ENCODE assay signal across 31 cellular contexts in the genomic region with DNA sequence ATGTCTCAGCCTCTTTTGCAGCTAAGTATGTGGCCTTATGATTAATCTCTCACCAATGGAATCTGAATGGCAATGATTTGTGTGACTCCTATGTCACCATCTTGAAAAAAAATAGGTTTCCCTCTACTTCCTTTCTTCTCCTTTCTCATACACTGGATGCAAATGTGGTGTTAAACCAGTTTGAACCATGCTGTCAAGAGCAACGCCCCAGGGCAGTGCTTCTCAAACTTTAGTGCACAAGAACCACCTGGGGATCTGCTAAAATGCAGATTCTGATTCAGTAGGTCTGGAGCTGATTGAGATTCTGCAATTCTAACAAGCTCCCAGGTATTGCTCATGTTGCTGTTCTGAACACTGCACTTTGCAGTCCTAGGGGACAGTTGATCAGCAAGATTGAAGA.
"Had no signal": no experiment of that assay in that cellular context is flagged by ENCODE, and none has a peak within 500 bp of the region (broad histone marks: within the 10 kb centered on the region; RNA-seq: fewer than 3 reads in every experiment).

No MANE protein-coding gene starts in this region.

- H3K9me3 ChIP-seq: adrenal gland, body of pancreas, breast epithelium, Peyer's patch, SJSA1, SK-N-SH had no signal

- H3K4me2 ChIP-seq: SK-N-SH had no signal

- DNase-seq: activated B cell treated with CpG ODN at 0.5 μM for 24 hours; activated CD4-positive, alpha-beta memory T cell treated with anti-CD3 and anti-CD28 coated beads for 36 hours; activated CD4-positive, alpha-beta T cell treated with anti-CD3 and anti-CD28 coated beads for 4 hours; activated CD4-positive, alpha-beta T cell treated with anti-CD3 and anti-CD28 coated beads, Interleukin-2, amount 50 U/mL, for 1 hour; activated CD4-positive, CD25-positive, alpha-beta regulatory T cell treated with anti-CD3 and anti-CD28 coated beads, Interleukin-2, amount 50 U/mL, for 72 hours; activated CD8-positive, alpha-beta memory T cell treated with anti-CD3 and anti-CD28 coated beads, Interleukin-2, amount 50 U/mL, for 4 hours; activated gamma-delta T cell treated with Interleukin-2 at 50 U/mL for 16 hours; activated naive CD4-positive, alpha-beta T cell treated with anti-CD3 and anti-CD28 coated beads for 36 hours; activated T-cell treated with anti-CD3 and anti-CD28 coated beads for 4 hours; activated T-cell treated with anti-CD3 and anti-CD28 coated beads, Interleukin-2, amount 50 U/mL, for 4 hours; adrenal gland; body of pancreas; MM.1S; MV-4-11; NCI-H1092; NCI-H1436 treated with DMSO at 0.1 percent for 48 hours; NCI-H1694 treated with DMSO at 0.1 percent for 48 hours; NCI-H2029; NCI-H345; NCI-H524 treated with DMSO at 0.1 percent for 48 hours; PC-3; Peyer's patch; RPMI8226; SHP77 treated with DMSO at 0.1 percent for 48 hours; SK-N-SH had no signal

- H3K27ac ChIP-seq: adrenal gland, body of pancreas, breast epithelium, Peyer's patch, SJSA1 had no signal

- H3K27ac Mint-ChIP-seq: activated B cell treated with CpG ODN at 0.5 μM for 24 hours; activated CD4-positive, alpha-beta memory T cell treated with anti-CD3 and anti-CD28 coated beads for 36 hours; activated naive CD4-positive, alpha-beta T cell treated with anti-CD3 and anti-CD28 coated beads for 36 hours; activated naive CD4-positive, alpha-beta T cell treated with anti-CD3 and anti-CD28 coated beads, Interleukin-2, amount 50 U/mL, for 72 hours; activated T-helper 1 cell treated with anti-CD3 and anti-CD28 coated beads, Interleukin-12 subunit alpha, Interleukin-12 subunit beta, Interleukin-2, Interleukin-4 antibody, amounts not matched to agents 30 ng/mL and 10 ng/mL and 1 ng/mL, durations not matched to agents 14 hours and 24 hours and 36 hours; T-helper 1 cell treated with Interleukin-12 subunit alpha and Interleukin-12 subunit beta and Interleukin-4 antibody, amounts not matched to agents 30 μg/mL and 1 μg/mL, for 36 hours; T-helper 2 cell treated with Interferon-gamma antibody and Interleukin-4, amounts not matched to agents 5 μg/mL and 100 μg/mL, for 36 hours had no signal

- H3K4me1 ChIP-seq: adrenal gland, breast epithelium, Peyer's patch, SJSA1 had no signal

- H3K27me3 ChIP-seq: adrenal gland, body of pancreas, breast epithelium, Peyer's patch, SJSA1 had no signal

- H3K36me3 ChIP-seq: adrenal gland, breast epithelium, Peyer's patch, SJSA1 had no signal

- ATAC-seq: activated naive CD4-positive, alpha-beta T cell treated with anti-CD3 and anti-CD28 coated beads, Interleukin-2, amount 50 U/mL, for 72 hours; activated T-cell treated with anti-CD3 and anti-CD28 coated beads, Interleukin-2, amount 50 U/mL, for 4 hours; body of pancreas; PC-3 had no signal

- H3K36me3 Mint-ChIP-seq: activated CD4-positive, alpha-beta memory T cell treated with anti-CD3 and anti-CD28 coated beads for 36 hours had no signal

- H3K9me3 Mint-ChIP-seq: activated naive CD4-positive, alpha-beta T cell treated with anti-CD3 and anti-CD28 coated beads for 36 hours; activated T-cell treated with anti-CD3 and anti-CD28 coated beads, Interleukin-2, amount 50 U/mL, for 4 hours; activated T-helper 1 cell treated with anti-CD3 and anti-CD28 coated beads, Interleukin-12 subunit alpha, Interleukin-12 subunit beta, Interleukin-2, Interleukin-4 antibody, amounts not matched to agents 30 ng/mL and 10 ng/mL and 1 ng/mL, durations not matched to agents 14 hours and 24 hours and 36 hours; T-helper 1 cell treated with Interleukin-12 subunit alpha and Interleukin-12 subunit beta and Interleukin-4 antibody, amounts not matched to agents 30 μg/mL and 1 μg/mL, for 36 hours; T-helper 2 cell treated with Interferon-gamma antibody and Interleukin-4, amounts not matched to agents 5 μg/mL and 100 μg/mL, for 36 hours had no signal

- H3K4me3 Mint-ChIP-seq: activated B cell treated with CpG ODN at 0.5 μM for 24 hours; activated CD4-positive, alpha-beta memory T cell treated with anti-CD3 and anti-CD28 coated beads for 36 hours; activated naive CD4-positive, alpha-beta T cell treated with anti-CD3 and anti-CD28 coated beads for 36 hours; activated T-cell treated with anti-CD3 and anti-CD28 coated beads, Interleukin-2, amount 50 U/mL, for 4 hours; activated T-helper 1 cell treated with anti-CD3 and anti-CD28 coated beads, Interleukin-12 subunit alpha, Interleukin-12 subunit beta, Interleukin-2, Interleukin-4 antibody, amounts not matched to agents 30 ng/mL and 10 ng/mL and 1 ng/mL, durations not matched to agents 14 hours and 24 hours and 36 hours; T-helper 1 cell treated with Interleukin-12 subunit alpha and Interleukin-12 subunit beta and Interleukin-4 antibody, amounts not matched to agents 30 μg/mL and 1 μg/mL, for 36 hours; T-helper 2 cell treated with Interferon-gamma antibody and Interleukin-4, amounts not matched to agents 5 μg/mL and 100 μg/mL, for 36 hours had no signal

- H3K9ac ChIP-seq: SK-N-SH had no signal

- H3K4me3 ChIP-seq: adrenal gland, body of pancreas, breast epithelium, Peyer's patch, SJSA1 had no signal
